10 cellular contexts compared by ENCODE assay signal in genomic region chr1:53324728-53325297, GRCh38. TPM values are rescaled to one million over a fixed set of nuclear protein-coding genes. Genes with fewer than 3 reads are reported as not detected.
DNase-seq lines count a peak whose midpoint lies in the region; ATAC-seq, FAIRE-seq and TF ChIP-seq lines count a peak whose summit lies in the region.
"Had no signal": no experiment of that assay in that cellular context is flagged by ENCODE, and none has a peak within 500 bp of the region (broad histone marks: within the 10 kb centered on the region; RNA-seq: fewer than 3 reads in every experiment).

No MANE protein-coding gene starts in this region.

- peak overlapping the region in 5 of 8 donors; percentile 88 to 98 (median 94) for H3K4me3 Mint-ChIP-seq in CD4-positive, alpha-beta memory T cell
- peak overlapping the region; percentile 93 for H3K4me3 Mint-ChIP-seq in activated naive CD8-positive, alpha-beta T cell

- WGBS in HepG2 (ENCODE audit: low lambda C conversion rate), result 96% methylated on average over 7 of the region's 7 CpGs

- no TSS peak for BruUV-seq in HepG2 (replicated peaks; lab: Mats Ljungman, UMichigan)

- no peak overlapping the region for H3K27ac ChIP-seq in CD4-positive, alpha-beta memory T cell (ENCODE audit: low read depth, low read length)
- peak overlapping the region; percentile 94 for H3K27ac ChIP-seq in KOPT-K1 (ENCODE audit: low read depth, low read length, poor library complexity, severe bottlenecking)
- H3K27ac ChIP-seq in HepG2 (ENCODE audit: extremely low read length, insufficient read depth, low read length), result no peak overlapping the region

- CTCF ChIA-PET in CD4-positive, alpha-beta memory T cell (lab: Charles Lee; ENCODE audit: partially characterized antibody), result interaction anchor here (0.6 to 3.1 kb wide), 4 partner anchors 46 to 1588 kb away, joined by 3 to 16 read pairs (median 4); no protein-coding TSS in a partner anchor
- CTCF ChIA-PET in HepG2 (lab: Yijun Ruan, JAX; ENCODE audit: low intra/inter-chr PET ratio, low total read pairs), result no interaction called here

- H3K4me1 Mint-ChIP-seq in CD4-positive, alpha-beta memory T cell, result peaks cover 11 to 30% (median 19%) of the 10 kb centered on the region in 4 donors
- H3K4me1 Mint-ChIP-seq in activated naive CD8-positive, alpha-beta T cell (ENCODE audit: low read depth), result peaks cover 17% of the 10 kb centered on the region

- H3K4me1 ChIP-seq in CD4-positive, alpha-beta memory T cell (ENCODE audit: insufficient read depth, low read length), result peaks cover 12% of the 10 kb centered on the region
- peaks cover 25% of the 10 kb centered on the region for H3K4me1 ChIP-seq in HepG2 (ENCODE audit: insufficient read depth, low read length)

- H3K9me3 ChIP-seq in CD4-positive, alpha-beta memory T cell (ENCODE audit: control insufficient read depth in 1 of 2, low read length in 2 of 2), result no peaks in the 10 kb centered on the region
- no peaks in the 10 kb centered on the region for H3K9me3 ChIP-seq in KOPT-K1 (ENCODE audit: insufficient read depth, low read length, poor library complexity, severe bottlenecking)
- H3K9me3 ChIP-seq in HepG2 (ENCODE audit: low read length), result no peaks in the 10 kb centered on the region
- H3K9me3 ChIP-seq: pancreas, vagina had no signal

- no peaks in the 10 kb centered on the region for H3K27me3 Mint-ChIP-seq in CD4-positive, alpha-beta memory T cell
- H3K27me3 Mint-ChIP-seq in activated naive CD8-positive, alpha-beta T cell, result no peaks in the 10 kb centered on the region

- H3K79me2 ChIP-seq in HepG2 (ENCODE audit: insufficient read depth, low read length), result peaks cover 21% of the 10 kb centered on the region

- H3K27ac Mint-ChIP-seq in CD4-positive, alpha-beta memory T cell, result peak overlapping the region in 5 of 7 donors; percentile 6 to 94 (median 80)
- H3K27ac Mint-ChIP-seq in activated naive CD8-positive, alpha-beta T cell, result peak overlapping the region; percentile 94

- TF ChIP-seq EP300 in HepG2 (IDR thresholded peaks at IDR 0.05; ENCODE audit: low read depth in 2 of 2, low read length in 2 of 2) (no peak), HepG2 (CRISPR knock-in tag; IDR thresholded peaks at IDR 0.05; ENCODE audit: borderline replicate concordance) (no peak)

- H3K27me3 ChIP-seq in CD4-positive, alpha-beta memory T cell (ENCODE audit: insufficient read depth, low read length), result no peaks in the 10 kb centered on the region
- H3K27me3 ChIP-seq in HepG2 (ENCODE audit: control insufficient read depth in 1 of 2, insufficient read depth in 2 of 2, low read length in 2 of 2), result peaks cover 0 to 8% of the 10 kb centered on the region in 2 experiments; a peak in 2 of 5 replicates
- H3K27me3 ChIP-seq: pancreas, vagina had no signal

- TF ChIP-seq POLR2A in HepG2 (IDR thresholded peaks at IDR 0.05; ENCODE audit: insufficient read depth in 1 of 2, low read depth in 2 of 2, low read length in 2 of 2), result no peak

- H3K36me3 ChIP-seq in CD4-positive, alpha-beta memory T cell (ENCODE audit: insufficient read depth, low read length), result no peaks in the 10 kb centered on the region
- H3K36me3 ChIP-seq in KOPT-K1 (ENCODE audit: insufficient read depth, low read length) (peaks cover 61% of the 10 kb centered on the region), HepG2 (replicated peaks in 1 of 2; ENCODE audit: control insufficient read depth in 1 of 2, insufficient read depth in 2 of 2, low read length in 2 of 2) (peaks cover 7 to 40% of the 10 kb centered on the region in 2 experiments)
- H3K36me3 ChIP-seq: pancreas, vagina had no signal

- TF ChIP-seq RAD21 in HepG2 (CRISPR knock-in tag; IDR thresholded peaks at IDR 0.05), result no peak

- H4K20me1 ChIP-seq in HepG2 (ENCODE audit: insufficient read depth, low read length), result no peaks in the 10 kb centered on the region

- ATAC-seq in HepG2 (no peak), Right ventricle myocardium superior (ENCODE audit: poor library complexity) (no peak), GM19324 (IDR thresholded peaks at IDR 0.05; ENCODE audit: low FRiP score, unreplicated experiment) (no peak)

- DNase-seq in CD4-positive, alpha-beta memory T cell, result peak in 1 of 5 donors; percentile 5
- DNase-seq in HepG2 (ENCODE audit: low spot score) (no peak), NCI-H1417 (lab: John Stamatoyannopoulos, UW) (no peak), Right ventricle myocardium superior (no peak), globus pallidus (ENCODE audit: low spot score) (no peak)

- no peak overlapping the region for H3K9ac ChIP-seq in HepG2 (ENCODE audit: insufficient read depth, low read depth, low read length)

- no peak overlapping the region for H3K4me2 ChIP-seq in HepG2 (ENCODE audit: low read depth, low read length)

- in situ Hi-C loops in HepG2 (cut with HindIII; ENCODE audit: extremely low pct_ligation_motif_present, low pct_unique_long_range_greater_than_20kb), result no loop called here

- H3K4me3 ChIP-seq in CD4-positive, alpha-beta memory T cell (ENCODE audit: low read length in 2 of 2), result no peak overlapping the region
- H3K4me3 ChIP-seq in HepG2 (replicated peaks in 1 of 3; ENCODE audit: insufficient read depth in 1 of 3, low read depth in 2 of 3, low read length in 3 of 3), result no peak overlapping the region

- POLR2A ChIA-PET in CD4-positive, alpha-beta memory T cell (lab: Charles Lee; ENCODE audit: partially characterized antibody), result interaction anchor here (1.2 kb wide), 1 partner anchor 84 kb away, joined by 4 read pairs; no protein-coding TSS in a partner anchor
- POLR2A ChIA-PET in HepG2 (lab: Yijun Ruan, JAX), result no interaction called here

- H3K9me3 Mint-ChIP-seq in CD4-positive, alpha-beta memory T cell, result peaks cover 0 to 1% (median 0%) of the 10 kb centered on the region in 8 donors
- H3K9me3 Mint-ChIP-seq in activated naive CD8-positive, alpha-beta T cell (ENCODE audit: low read depth), result no peaks in the 10 kb centered on the region

- no peak for TF ChIP-seq CTCF in HepG2 (CRISPR knock-in tag; IDR thresholded peaks at IDR 0.05)

- intact Hi-C loops in CD4-positive, alpha-beta memory T cell (cut with micrococcal nuclease), result loop anchor here (5.0 kb wide), 1 partner anchor 33 kb away; no protein-coding TSS in a partner anchor
- intact Hi-C loops in HepG2 (cut with micrococcal nuclease; ENCODE audit: unreplicated experiment) (no loop called here), Right ventricle myocardium superior (cut with DNase I) (no loop called here)

- no peak overlapping the region for H2AFZ ChIP-seq in HepG2 (ENCODE audit: low read length)

- H3K36me3 Mint-ChIP-seq in CD4-positive, alpha-beta memory T cell, result peaks cover 0 to 9% of the 10 kb centered on the region in 2 donors
- H3K36me3 Mint-ChIP-seq in activated naive CD8-positive, alpha-beta T cell, result peaks cover 5% of the 10 kb centered on the region

- FAIRE-seq in HepG2 (lab: Jason Lieb, UNC), result peak; percentile 8
- FAIRE-seq: pancreas had no signal

TF ChIP-seq in HepG2, 621 proteins besides CTCF, POLR2A, EP300 and RAD21:
- TF ChIP-seq MTF1 (CRISPR knock-in tag; IDR thresholded peaks at IDR 0.05) (no peak), ZNF10 (CRISPR knock-in tag; IDR thresholded peaks at IDR 0.05; ENCODE audit: borderline replicate concordance, low read depth) (no peak), ZFP36L2 (CRISPR knock-in tag; IDR thresholded peaks at IDR 0.05) (no peak), RXRA (CRISPR knock-in tag; IDR thresholded peaks at IDR 0.05) (no peak), ZNF557 (CRISPR knock-in tag; IDR thresholded peaks at IDR 0.05) (no peak), ZNF768 (CRISPR knock-in tag; IDR thresholded peaks at IDR 0.05) (peak; percentile 90), SNAI1 (CRISPR knock-in tag; IDR thresholded peaks at IDR 0.05; ENCODE audit: borderline replicate concordance) (no peak)
TF ChIP-seq in HepG2: peak in this region for 1.

RNA-seq across cellular contexts. Expression of gene LRP8, which starts 3.1 kb away (rescaled TPM):
- 10 to 100 TPM; 16.3 to 17.6 TPM for total RNA-seq in CD4-positive, alpha-beta memory T cell
- polyA plus RNA-seq in CD4-positive, alpha-beta memory T cell, result 1 to 10 TPM in 1 of 2 donors, under 1 TPM in 1; 0.91 to 3.7 TPM
- total RNA-seq in HepG2 (2016; rRNA removed; fragmentation: Illumina TruSeq; extraction: Trizol), result 7.7 and 17.4 TPM in 2 replicates
- 2.2 and 4.4 TPM in 2 replicates for total RNA-seq in HepG2 (2016; cell fraction: cytosol; rRNA removed; fragmentation: Illumina TruSeq; extraction: Trizol; ENCODE audit: low read depth)
- 8.1 and 18.8 TPM in 2 replicates for total RNA-seq in HepG2 (2016; cell fraction: insoluble cytoplasmic fraction; rRNA removed; fragmentation: Illumina TruSeq; extraction: Trizol)
- 7.6 and 8.8 TPM in 2 replicates for total RNA-seq in HepG2 (2016; cell fraction: membrane; rRNA removed; fragmentation: Illumina TruSeq; extraction: Trizol)
- 30.3 and 33.7 TPM in 2 replicates for total RNA-seq in HepG2 (2016; cell fraction: nucleus; rRNA removed; fragmentation: Illumina TruSeq; extraction: Trizol)
- 17.3 and 20.6 TPM in 2 replicates for polyA plus RNA-seq in HepG2 (2011; rRNA removed)
- polyA plus RNA-seq in HepG2 (2011; cell fraction: cytosol; rRNA removed), result 10.8 and 12.1 TPM in 2 replicates
- polyA plus RNA-seq in HepG2 (2011; cell fraction: nucleus; rRNA removed), result 64.4 and 71.0 TPM in 2 replicates
- polyA plus RNA-seq in HepG2 (2012), result 6.2 and 8.4 TPM in 2 replicates
- 1.1 and 2.0 TPM in 2 replicates for polyA plus RNA-seq in HepG2 (2016; cell fraction: cytosol; fragmentation: Illumina TruSeq; extraction: Trizol; ENCODE audit: low read depth)
- polyA plus RNA-seq in HepG2 (2016; cell fraction: insoluble cytoplasmic fraction; fragmentation: Illumina TruSeq; extraction: Trizol; ENCODE audit: low read depth), result 7.4 and 8.7 TPM in 2 replicates
- polyA plus RNA-seq in HepG2 (2016; cell fraction: membrane; fragmentation: Illumina TruSeq; extraction: Trizol; ENCODE audit: low read depth), result 3.9 and 4.9 TPM in 2 replicates
- 51.0 and 61.4 TPM in 2 replicates for polyA plus RNA-seq in HepG2 (2016; cell fraction: nucleus; fragmentation: Illumina TruSeq; extraction: Trizol; ENCODE audit: insufficient read depth, low read depth)
- 30.5 and 280 TPM in 2 replicates for polyA minus RNA-seq in HepG2 (2011; rRNA and poly(A)+ RNA removed; ENCODE audit: low replicate concordance)
- 8.3 and 9.2 TPM in 2 replicates for polyA minus RNA-seq in HepG2 (2011; cell fraction: cytosol; rRNA and poly(A)+ RNA removed)
- polyA minus RNA-seq in HepG2 (2011; cell fraction: nucleus; rRNA and poly(A)+ RNA removed), result 28.8 and 29.9 TPM in 2 replicates
- 1.5 TPM for total RNA-seq in Right ventricle myocardium superior
